Comparison of ENCODE assay signal across 21 cellular contexts in genomic region chr12:52984136-52984535, GRCh38. TPM values are rescaled to one million over a fixed set of nuclear protein-coding genes. Genes with fewer than 3 reads are reported as not detected.
DNase-seq lines count a peak whose midpoint lies in the region; ATAC-seq, FAIRE-seq and TF ChIP-seq lines count a peak whose summit lies in the region.
"Had no signal": no experiment of that assay in that cellular context is flagged by ENCODE, and none has a peak within 500 bp of the region (broad histone marks: within the 10 kb centered on the region; RNA-seq: fewer than 3 reads in every experiment).

No MANE protein-coding gene starts in this region.

- H3K27me3 Mint-ChIP-seq in activated CD4-positive, alpha-beta memory T cell treated with anti-CD3 and anti-CD28 coated beads for 36 hours, result peaks cover 16% of the 10 kb centered on the region

- ATAC-seq in GM18505 (IDR thresholded peaks at IDR 0.05; ENCODE audit: unreplicated experiment), result no peak
- ATAC-seq: activated CD4-positive, alpha-beta T cell treated with anti-CD3 and anti-CD28 coated beads for 36 hours; stimulated activated effector memory CD8-positive, alpha-beta T cell treated with anti-CD3 and anti-CD28 coated beads, Interleukin-12 subunit alpha, Interleukin-12 subunit beta, amount 100 ng/mL, for 72 hours had no signal

- TF ChIP-seq CTCF in bronchial epithelial cell (IDR thresholded peaks at IDR 0.05; ENCODE audit: insufficient read depth, low read length, severe bottlenecking), result peak; percentile 11
- peak; percentile 42 for TF ChIP-seq CTCF in retinal pigment epithelial cell (conservative IDR thresholded peaks at IDR 0.05; ENCODE audit: low read depth, low read length)

- H3K27me3 ChIP-seq in bronchial epithelial cell (ENCODE audit: control insufficient read depth, insufficient read depth, low read length), result no peaks in the 10 kb centered on the region

- no peaks in the 10 kb centered on the region for H3K36me3 ChIP-seq in bronchial epithelial cell (ENCODE audit: control insufficient read depth, insufficient read depth, low read length)
- H3K36me3 ChIP-seq: left ventricle myocardium inferior, tibial artery had no signal

- CTCF ChIA-PET in activated CD4-positive, alpha-beta memory T cell treated with anti-CD3 and anti-CD28 coated beads for 36 hours (lab: Charles Lee), result interaction anchor here (1.3 to 12.6 kb wide), 2 partner anchors 100 to 114 kb away, joined by 3 to 557 read pairs; no protein-coding TSS in a partner anchor

- intact Hi-C loops in activated CD4-positive, alpha-beta memory T cell treated with anti-CD3 and anti-CD28 coated beads for 36 hours (cut with micrococcal nuclease), result loop anchor here (5.0 to 10.0 kb wide), 3 partner anchors 402 to 832 kb away; no protein-coding TSS in a partner anchor

- no peaks in the 10 kb centered on the region for H3K9me3 Mint-ChIP-seq in activated CD4-positive, alpha-beta memory T cell treated with anti-CD3 and anti-CD28 coated beads for 36 hours
- H3K9me3 Mint-ChIP-seq: activated naive CD4-positive, alpha-beta T cell treated with anti-CD3 and anti-CD28 coated beads for 36 hours; brain; stimulated activated effector memory CD8-positive, alpha-beta T cell treated with anti-CD3 and anti-CD28 coated beads, Interleukin-12 subunit alpha, Interleukin-12 subunit beta, amount 100 ng/mL, for 72 hours had no signal

- no peak overlapping the region for H3K4me3 ChIP-seq in bronchial epithelial cell (ENCODE audit: low read depth, low read length)
- no peak overlapping the region for H3K4me3 ChIP-seq in retinal pigment epithelial cell (ENCODE audit: low read length)
- H3K4me3 ChIP-seq: left ventricle myocardium inferior, tibial artery had no signal

- no peaks in the 10 kb centered on the region for H3K36me3 Mint-ChIP-seq in activated CD4-positive, alpha-beta memory T cell treated with anti-CD3 and anti-CD28 coated beads for 36 hours
- H3K36me3 Mint-ChIP-seq: brain; stimulated activated effector memory CD8-positive, alpha-beta T cell treated with anti-CD3 and anti-CD28 coated beads, Interleukin-12 subunit alpha, Interleukin-12 subunit beta, amount 100 ng/mL, for 72 hours had no signal

- no peak overlapping the region for H3K27ac Mint-ChIP-seq in activated CD4-positive, alpha-beta memory T cell treated with anti-CD3 and anti-CD28 coated beads for 36 hours
- H3K27ac Mint-ChIP-seq: activated CD4-positive, alpha-beta T cell treated with anti-CD3 and anti-CD28 coated beads for 36 hours; activated naive CD4-positive, alpha-beta T cell treated with anti-CD3 and anti-CD28 coated beads for 36 hours; brain; stimulated activated effector memory CD8-positive, alpha-beta T cell treated with anti-CD3 and anti-CD28 coated beads, Interleukin-12 subunit alpha, Interleukin-12 subunit beta, amount 100 ng/mL, for 72 hours had no signal

- no peak overlapping the region for H3K4me3 Mint-ChIP-seq in activated CD4-positive, alpha-beta memory T cell treated with anti-CD3 and anti-CD28 coated beads for 36 hours
- H3K4me3 Mint-ChIP-seq: activated CD4-positive, alpha-beta T cell treated with anti-CD3 and anti-CD28 coated beads for 36 hours; activated naive CD4-positive, alpha-beta T cell treated with anti-CD3 and anti-CD28 coated beads for 36 hours; brain; stimulated activated effector memory CD8-positive, alpha-beta T cell treated with anti-CD3 and anti-CD28 coated beads, Interleukin-12 subunit alpha, Interleukin-12 subunit beta, amount 100 ng/mL, for 72 hours had no signal

- POLR2A ChIA-PET in activated CD4-positive, alpha-beta memory T cell treated with anti-CD3 and anti-CD28 coated beads for 36 hours (lab: Charles Lee), result no interaction called here

- no peak for FAIRE-seq in bronchial epithelial cell (lab: Jason Lieb, UNC)
- FAIRE-seq in urothelium cell line (lab: Jason Lieb, UNC), result no peak
- FAIRE-seq: GM19239 had no signal

- no peaks in the 10 kb centered on the region for H3K4me1 Mint-ChIP-seq in activated CD4-positive, alpha-beta memory T cell treated with anti-CD3 and anti-CD28 coated beads for 36 hours (ENCODE audit: low read depth)
- H3K4me1 Mint-ChIP-seq: activated CD4-positive, alpha-beta T cell treated with anti-CD3 and anti-CD28 coated beads for 36 hours had no signal

- DNase-seq in SIG-M5 treated with dmso at 0.1 percent for 504 hours (lab: John Stamatoyannopoulos, UW; ENCODE audit: unreplicated experiment) (peak; percentile 30), SIG-M5 (lab: John Stamatoyannopoulos, UW) (no peak), NCI-H226 (peak; percentile 51), bronchial epithelial cell (ENCODE audit: low read depth) (no peak), retinal pigment epithelial cell (ENCODE audit: low read depth) (no peak), urothelium cell line (ENCODE audit: low spot score) (no peak)
- DNase-seq in activated CD4-positive, alpha-beta memory T cell treated with anti-CD3 and anti-CD28 coated beads for 36 hours, result no peak
- DNase-seq: ACHN; activated CD4-positive, alpha-beta T cell treated with anti-CD3 and anti-CD28 coated beads for 36 hours; activated naive CD4-positive, alpha-beta T cell treated with anti-CD3 and anti-CD28 coated beads for 36 hours; Caco-2; Kasumi-1; left ventricle myocardium inferior; NCI-H187 treated with DMSO at 0.1 percent for 48 hours; NCI-H524 treated with DMSO at 0.1 percent for 48 hours; T-helper 2 cell; tibial artery had no signal

- TF ChIP-seq POLR2A in GM18505 (IDR thresholded peaks at IDR 0.05; ENCODE audit: borderline replicate concordance, extremely low read depth, insufficient read depth, insufficient read length), result no peak

RNA-seq across cellular contexts. Expression of gene EIF4B, which starts 22.1 kb away (rescaled TPM):
- total RNA-seq in bronchial epithelial cell, result 1,485 and 2,183 TPM in 2 replicates
- total RNA-seq in activated CD4-positive, alpha-beta memory T cell treated with anti-CD3 and anti-CD28 coated beads for 36 hours, result 100 to 1,000 TPM; 686 to 718 TPM

RNA-seq across cellular contexts. Expression of gene KRT18, which starts 35.2 kb away (rescaled TPM):
- 387 and 526 TPM in 2 replicates for total RNA-seq in bronchial epithelial cell
- 1 to 10 TPM; 4.9 to 5.6 TPM for total RNA-seq in activated CD4-positive, alpha-beta memory T cell treated with anti-CD3 and anti-CD28 coated beads for 36 hours

Comparison
In these comparisons a context has a peak if more than half of its experiments do, and no peak if none do; other contexts are left out.
1. DNase-seq: peak in SIG-M5 treated with dmso at 0.1 percent for 504 hours (single experiment) and NCI-H226 (single experiment); none in SIG-M5 (single experiment), bronchial epithelial cell (single experiment), retinal pigment epithelial cell (single experiment), activated CD4-positive, alpha-beta memory T cell treated with anti-CD3 and anti-CD28 coated beads for 36 hours (single experiment) and urothelium cell line (single experiment).
2. RNA of gene KRT18, which starts 35.2 kb away (total RNA-seq): 387 to 526 TPM in bronchial epithelial cell; 4.9 to 5.6 TPM in activated CD4-positive, alpha-beta memory T cell treated with anti-CD3 and anti-CD28 coated beads for 36 hours; every median in the first group is over 10 times any median in the second.